8 cellular contexts compared by ENCODE assay signal in the genomic region with DNA sequence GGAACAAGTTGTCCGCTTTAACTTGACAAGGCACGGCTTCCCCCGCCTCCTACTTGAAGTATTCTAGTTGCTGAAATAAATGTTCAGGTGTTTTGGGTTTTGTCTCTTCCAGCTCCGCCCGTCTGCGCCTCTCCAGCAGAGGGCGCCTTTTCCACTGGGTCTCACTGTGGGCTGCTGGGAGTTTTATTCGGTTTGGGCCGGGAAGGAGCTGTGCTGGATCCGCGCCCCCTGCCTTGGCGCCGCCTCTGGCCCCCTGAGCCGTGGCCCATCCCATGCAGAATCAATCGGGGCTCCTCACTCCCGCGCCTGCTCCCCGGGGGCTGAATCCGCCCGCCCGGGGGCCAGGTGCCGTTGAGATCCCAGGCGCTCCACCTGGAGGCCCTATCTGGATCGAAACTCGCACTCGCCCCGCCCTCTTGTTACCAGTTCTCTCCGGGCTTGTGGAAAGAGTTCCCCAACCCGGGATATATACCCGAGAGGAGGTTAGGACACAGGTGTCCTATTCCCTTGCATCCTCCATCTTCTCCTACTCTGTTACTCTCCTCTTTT. TPM values are rescaled to one million over a fixed set of nuclear protein-coding genes. Genes with fewer than 3 reads are reported as not detected.
DNase-seq lines count a peak whose midpoint lies in the region; ATAC-seq, FAIRE-seq and TF ChIP-seq lines count a peak whose summit lies in the region.

No MANE protein-coding gene starts in this region.

- H3K4me1 ChIP-seq in MM.1S (ENCODE audit: low read length): no peaks in the 10 kb centered on the region
- no peaks in the 10 kb centered on the region for H3K4me1 ChIP-seq in HepG2 (ENCODE audit: insufficient read depth, low read length)

- H3K79me2 ChIP-seq in MM.1S (ENCODE audit: low read length) (no peaks in the 10 kb centered on the region), HepG2 (ENCODE audit: insufficient read depth, low read length) (no peaks in the 10 kb centered on the region)

- in situ Hi-C loops in HepG2 (cut with HindIII; ENCODE audit: extremely low pct_ligation_motif_present, low pct_unique_long_range_greater_than_20kb): loop anchor here (5.0 kb wide), 2 partner anchors 79 to 259 kb away; no protein-coding TSS in a partner anchor

- no peak for TF ChIP-seq POLR2A in HepG2 (IDR thresholded peaks at IDR 0.05; ENCODE audit: insufficient read depth in 1 of 2, low read depth in 2 of 2, low read length in 2 of 2)

- TF ChIP-seq EP300 in HepG2 (IDR thresholded peaks at IDR 0.05; ENCODE audit: low read depth in 2 of 2, low read length in 2 of 2) (no peak), HepG2 (CRISPR knock-in tag; IDR thresholded peaks at IDR 0.05; ENCODE audit: borderline replicate concordance) (no peak)

- no peaks in the 10 kb centered on the region for H4K20me1 ChIP-seq in MM.1S (ENCODE audit: insufficient read depth, low read length)
- no peaks in the 10 kb centered on the region for H4K20me1 ChIP-seq in HepG2 (ENCODE audit: insufficient read depth, low read length)

- CTCF ChIA-PET in WTC11 (lab: Charles Lee) (interaction anchor here (0.5 to 3.2 kb wide), 55 partner anchors 9 to 925 kb away, joined by 3 to 98 read pairs (median 4); a partner anchor contains a TSS), HepG2 (lab: Yijun Ruan, JAX; ENCODE audit: low intra/inter-chr PET ratio, low total read pairs) (interaction anchor here (1.3 to 4.5 kb wide), 3 partner anchors 79 to 259 kb away, joined by 4 to 32 read pairs (median 18); no protein-coding TSS in a partner anchor)

- peak; percentile 81 for TF ChIP-seq CTCF in D721Med (IDR thresholded peaks at IDR 0.05; ENCODE audit: insufficient read depth, missing control alignments)
- TF ChIP-seq CTCF in MM.1S (IDR thresholded peaks at IDR 0.05; ENCODE audit: low read length): peak; percentile 94
- TF ChIP-seq CTCF in WTC11 (IDR thresholded peaks at IDR 0.05): peak; percentile 90
- peak; percentile 91 for TF ChIP-seq CTCF in HepG2 (CRISPR knock-in tag; IDR thresholded peaks at IDR 0.05)

- H3K36me3 Mint-ChIP-seq in WTC11: no peaks in the 10 kb centered on the region
- H3K36me3 Mint-ChIP-seq in central memory CD8-positive, alpha-beta T cell (ENCODE audit: insufficient read depth): peaks cover 3% of the 10 kb centered on the region

- ATAC-seq in GM21723 (IDR thresholded peaks at IDR 0.05; ENCODE audit: unreplicated experiment) (peak; percentile 90), WTC11 (peak; percentile 96), HepG2 (peak; percentile 99)
- peak; percentile 36 for ATAC-seq in central memory CD8-positive, alpha-beta T cell (replicated peaks; ENCODE audit: extremely low read depth, poor library complexity, severe bottlenecking)

- POLR2A ChIA-PET in WTC11 (lab: Charles Lee) (interaction anchor here (0.5 to 1.1 kb wide), 4 partner anchors 19 to 83 kb away, joined by 3 to 4 read pairs (median 3); a partner anchor contains a TSS), HepG2 (lab: Yijun Ruan, JAX) (no interaction called here)

- H3K27me3 ChIP-seq in MM.1S (replicated peaks; ENCODE audit: insufficient read depth, low read length) (no peaks in the 10 kb centered on the region), HepG2 (ENCODE audit: control insufficient read depth in 1 of 2, insufficient read depth in 2 of 2, low read length in 2 of 2) (no peaks in the 10 kb centered on the region; a peak in 1 of 5 replicates)

- H3K4me3 Mint-ChIP-seq in WTC11: peak overlapping the region; percentile 66
- H3K4me3 Mint-ChIP-seq in central memory CD8-positive, alpha-beta T cell: peak overlapping the region; percentile 36

- no peak for FAIRE-seq in D721Med (lab: Jason Lieb, UNC)
- peak; percentile 72 for FAIRE-seq in HepG2 (lab: Jason Lieb, UNC)

- no TSS peak for BruUV-seq in HepG2 (replicated peaks; lab: Mats Ljungman, UMichigan)

- H3K9me3 ChIP-seq in MM.1S (replicated peaks; ENCODE audit: insufficient read depth, low read length) (no peaks in the 10 kb centered on the region), HepG2 (ENCODE audit: low read length) (no peaks in the 10 kb centered on the region)

- H3K9ac ChIP-seq in MM.1S (ENCODE audit: low read length) (peak overlapping the region; percentile 60; the same call in 1 of the 2 replicates), HepG2 (ENCODE audit: insufficient read depth, low read depth, low read length) (peak overlapping the region; percentile 43)

- peak overlapping the region; percentile 74 for H3K4me3 ChIP-seq in MM.1S (ENCODE audit: low read length)
- H3K4me3 ChIP-seq in HepG2 (replicated peaks in 1 of 3; ENCODE audit: insufficient read depth in 1 of 3, low read depth in 2 of 3, low read length in 3 of 3): peak overlapping the region; percentile 57 to 74 (median 60)

- peak overlapping the region; percentile 91 for H3K27ac Mint-ChIP-seq in WTC11
- H3K27ac Mint-ChIP-seq in central memory CD8-positive, alpha-beta T cell (ENCODE audit: low read depth): no peak overlapping the region

- H3F3A ChIP-seq in MM.1S (ENCODE audit: insufficient read depth, low read length): no peaks in the 10 kb centered on the region

- no peaks in the 10 kb centered on the region for H3K27me3 Mint-ChIP-seq in WTC11 (ENCODE audit: low read depth)
- H3K27me3 Mint-ChIP-seq in central memory CD8-positive, alpha-beta T cell: peaks cover 40% of the 10 kb centered on the region

- H2AFZ ChIP-seq in MM.1S (ENCODE audit: low read length) (peak overlapping the region; percentile 80), HepG2 (ENCODE audit: low read length) (peak overlapping the region; percentile 57)

- H3K4me1 Mint-ChIP-seq in WTC11: peaks cover 26% of the 10 kb centered on the region
- H3K4me1 Mint-ChIP-seq in central memory CD8-positive, alpha-beta T cell: no peaks in the 10 kb centered on the region

- TF ChIP-seq RAD21 in HepG2 (CRISPR knock-in tag; IDR thresholded peaks at IDR 0.05): peak; percentile 79

- H3K4me2 ChIP-seq in MM.1S (ENCODE audit: low read depth, low read length) (peak overlapping the region; percentile 52), HepG2 (ENCODE audit: low read depth, low read length) (peak overlapping the region; percentile 58)

- 1% methylated on average over 18 of the region's 30 CpGs for WGBS in HepG2 (ENCODE audit: low lambda C conversion rate)

- H3K36me3 ChIP-seq in MM.1S (replicated peaks; ENCODE audit: insufficient read depth, low read length): no peaks in the 10 kb centered on the region
- H3K36me3 ChIP-seq in HepG2 (replicated peaks in 1 of 2; ENCODE audit: control insufficient read depth in 1 of 2, insufficient read depth in 2 of 2, low read length in 2 of 2): no peaks in the 10 kb centered on the region

- no peaks in the 10 kb centered on the region for H3K9me2 ChIP-seq in MM.1S (replicated peaks; ENCODE audit: insufficient read depth, low read length)

- DNase-seq in D721Med (ENCODE audit: insufficient read length, low spot score) (no peak), MM.1S (peak; percentile 80), WTC11 (ENCODE audit: low spot score) (peak; percentile 90), HepG2 (ENCODE audit: low spot score) (peak; percentile 56), midbrain (lab: John Stamatoyannopoulos, UW) (no peak)
- no peak for DNase-seq in central memory CD8-positive, alpha-beta T cell (ENCODE audit: low spot score in 2 of 2)
- DNase-seq in stimulated activated CD8-positive, alpha-beta memory T cell treated with anti-CD3 and anti-CD28 coated beads, Interleukin-12 subunit alpha, Interleukin-12 subunit beta, amount 100 ng/mL, for 1 hour (ENCODE audit: low read depth): peak; percentile 20

- no peak overlapping the region for H3K27ac ChIP-seq in MM.1S (ENCODE audit: low read length)
- no peak overlapping the region for H3K27ac ChIP-seq in HepG2 (ENCODE audit: extremely low read length, insufficient read depth, low read length)

- intact Hi-C loops in HepG2 (cut with micrococcal nuclease; ENCODE audit: unreplicated experiment): loop anchor here (1.0 kb wide), 3 partner anchors 78 to 269 kb away; no protein-coding TSS in a partner anchor

- H3K9me3 Mint-ChIP-seq in WTC11: no peaks in the 10 kb centered on the region
- H3K9me3 Mint-ChIP-seq in central memory CD8-positive, alpha-beta T cell: no peaks in the 10 kb centered on the region

TF ChIP-seq in HepG2, 621 proteins besides CTCF, POLR2A, EP300 and RAD21 (continues in another document):
- no peak for TF ChIP-seq ZNF235 (CRISPR knock-in tag; IDR thresholded peaks at IDR 0.05; ENCODE audit: borderline replicate concordance)
- TF ChIP-seq ARNTL (CRISPR knock-in tag; IDR thresholded peaks at IDR 0.05): no peak
- no peak for TF ChIP-seq ZNF329 (CRISPR knock-in tag; IDR thresholded peaks at IDR 0.05; ENCODE audit: low read depth)
- TF ChIP-seq, protein P1, sequence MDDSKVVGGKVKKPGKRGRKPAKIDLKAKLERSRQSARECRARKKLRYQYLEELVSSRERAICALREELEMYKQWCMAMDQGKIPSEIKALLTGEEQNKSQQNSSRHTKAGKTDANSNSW (CRISPR knock-in tag; IDR thresholded peaks at IDR 0.05; ENCODE audit: borderline replicate concordance): no peak

RNA-seq across cellular contexts. Expression of a gene that starts 51.0 kb away (rescaled TPM):
- 0.11 to 0.22 TPM (median 0.14 TPM) in 3 replicates for total RNA-seq in WTC11 (2021)
- not detected in 2 replicates for total RNA-seq in HepG2 (2016; rRNA removed; fragmentation: Illumina TruSeq; extraction: Trizol)
- not detected in 2 replicates for total RNA-seq in HepG2 (2016; cell fraction: cytosol; rRNA removed; fragmentation: Illumina TruSeq; extraction: Trizol; ENCODE audit: low read depth)
- total RNA-seq in HepG2 (2016; cell fraction: insoluble cytoplasmic fraction; rRNA removed; fragmentation: Illumina TruSeq; extraction: Trizol): not detected in 2 replicates
- not detected in 2 replicates for total RNA-seq in HepG2 (2016; cell fraction: membrane; rRNA removed; fragmentation: Illumina TruSeq; extraction: Trizol)
- total RNA-seq in HepG2 (2016; cell fraction: nucleus; rRNA removed; fragmentation: Illumina TruSeq; extraction: Trizol): not detected in 2 replicates
- not detected in 2 replicates for polyA plus RNA-seq in HepG2 (2011; rRNA removed)
- polyA plus RNA-seq in HepG2 (2011; cell fraction: cytosol; rRNA removed): not detected in 2 replicates
- not detected in 2 replicates for polyA plus RNA-seq in HepG2 (2011; cell fraction: nucleus; rRNA removed)
- not detected in 2 replicates for polyA plus RNA-seq in HepG2 (2012)
- polyA plus RNA-seq in HepG2 (2016; cell fraction: cytosol; fragmentation: Illumina TruSeq; extraction: Trizol; ENCODE audit: low read depth): not detected in 2 replicates
- not detected in 2 replicates for polyA plus RNA-seq in HepG2 (2016; cell fraction: insoluble cytoplasmic fraction; fragmentation: Illumina TruSeq; extraction: Trizol; ENCODE audit: low read depth)
- polyA plus RNA-seq in HepG2 (2016; cell fraction: membrane; fragmentation: Illumina TruSeq; extraction: Trizol; ENCODE audit: low read depth): not detected in 2 replicates
- not detected in 2 replicates for polyA plus RNA-seq in HepG2 (2016; cell fraction: nucleus; fragmentation: Illumina TruSeq; extraction: Trizol; ENCODE audit: insufficient read depth, low read depth)
- 0.09 TPM in 1 of 2 replicates, not detected in the other for polyA minus RNA-seq in HepG2 (2011; rRNA and poly(A)+ RNA removed; ENCODE audit: low replicate concordance)
- not detected in 2 replicates for polyA minus RNA-seq in HepG2 (2011; cell fraction: cytosol; rRNA and poly(A)+ RNA removed)
- polyA minus RNA-seq in HepG2 (2011; cell fraction: nucleus; rRNA and poly(A)+ RNA removed): not detected in 2 replicates

Comparison
In these comparisons a context has a peak if more than half of its experiments do, and no peak if none do; other contexts are left out.
1. DNase-seq: peak in MM.1S (single experiment), WTC11 (single experiment), HepG2 (single experiment) and stimulated activated CD8-positive, alpha-beta memory T cell treated with anti-CD3 and anti-CD28 coated beads, Interleukin-12 subunit alpha, Interleukin-12 subunit beta, amount 100 ng/mL, for 1 hour (single experiment); none in D721Med (single experiment), central memory CD8-positive, alpha-beta T cell (0 of 2) and midbrain (single experiment).
2. ATAC-seq: peak in every context shown above with its lines; median percentile 99 in HepG2; 96 in WTC11; 90 in GM21723; 36 in central memory CD8-positive, alpha-beta T cell.
3. Peak in every context shown above with its lines, with median percentiles within 50 percentile points of each other: CTCF ChIP-seq.